3 cellular contexts compared by ENCODE assay signal in the genomic region with DNA sequence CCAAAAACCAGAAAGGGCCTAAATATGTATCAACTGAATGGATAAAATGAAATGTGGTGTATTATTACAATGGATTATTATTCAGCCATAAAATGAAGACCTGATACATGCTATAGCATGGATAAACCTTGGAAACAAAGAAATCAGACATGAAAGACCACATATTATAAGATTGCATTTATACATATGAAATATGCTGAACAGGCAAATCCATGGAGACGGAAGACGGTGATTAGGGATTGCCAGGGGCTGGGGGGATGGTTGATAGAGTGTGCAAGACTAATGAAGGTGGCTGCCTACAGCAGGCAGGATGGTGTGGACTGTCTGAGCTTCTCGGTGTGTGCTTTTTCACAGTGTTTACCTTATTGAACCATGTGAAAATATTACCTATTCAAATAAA.
TF ChIP-seq lines count a peak whose summit lies in the region.

No MANE protein-coding gene starts in this region.

TF ChIP-seq in A549, 52 proteins besides CTCF, POLR2A, EP300 and RAD21:
- TF ChIP-seq MAFK (IDR thresholded peaks at IDR 0.05; ENCODE audit: partially characterized antibody): peak; percentile 83
- TF ChIP-seq NPAS2 (CRISPR knock-in tag; IDR thresholded peaks at IDR 0.05; ENCODE audit: borderline replicate concordance): no peak

TF ChIP-seq in HCT116, 20 proteins besides CTCF, POLR2A, EP300 and RAD21:
- TF ChIP-seq, protein P1, sequence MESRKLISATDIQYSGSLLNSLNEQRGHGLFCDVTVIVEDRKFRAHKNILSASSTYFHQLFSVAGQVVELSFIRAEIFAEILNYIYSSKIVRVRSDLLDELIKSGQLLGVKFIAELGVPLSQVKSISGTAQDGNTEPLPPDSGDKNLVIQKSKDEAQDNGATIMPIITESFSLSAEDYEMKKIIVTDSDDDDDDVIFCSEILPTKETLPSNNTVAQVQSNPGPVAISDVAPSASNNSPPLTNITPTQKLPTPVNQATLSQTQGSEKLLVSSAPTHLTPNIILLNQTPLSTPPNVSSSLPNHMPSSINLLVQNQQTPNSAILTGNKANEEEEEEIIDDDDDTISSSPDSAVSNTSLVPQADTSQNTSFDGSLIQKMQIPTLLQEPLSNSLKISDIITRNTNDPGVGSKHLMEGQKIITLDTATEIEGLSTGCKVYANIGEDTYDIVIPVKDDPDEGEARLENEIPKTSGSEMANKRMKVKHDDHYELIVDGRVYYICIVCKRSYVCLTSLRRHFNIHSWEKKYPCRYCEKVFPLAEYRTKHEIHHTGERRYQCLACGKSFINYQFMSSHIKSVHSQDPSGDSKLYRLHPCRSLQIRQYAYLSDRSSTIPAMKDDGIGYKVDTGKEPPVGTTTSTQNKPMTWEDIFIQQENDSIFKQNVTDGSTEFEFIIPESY (IDR thresholded peaks at IDR 0.05; ENCODE audit: extremely low read depth, insufficient replicate concordance, low read length): no peak
- no peak for TF ChIP-seq SP1 (IDR thresholded peaks at IDR 0.05; ENCODE audit: low read depth)
- TF ChIP-seq YY1 (IDR thresholded peaks at IDR 0.05; ENCODE audit: extremely low read depth, insufficient replicate concordance, low read depth, low read length): no peak
- no peak for TF ChIP-seq CBX3 (IDR thresholded peaks at IDR 0.05; ENCODE audit: low read depth)
- no peak for TF ChIP-seq REST (IDR thresholded peaks at IDR 0.05; ENCODE audit: low read depth)
- no peak for TF ChIP-seq EGR1 (IDR thresholded peaks at IDR 0.05; ENCODE audit: low read depth)
- TF ChIP-seq TCF7L2 (IDR thresholded peaks at IDR 0.05; ENCODE audit: borderline replicate concordance, extremely low read depth, insufficient read depth, insufficient read length): no peak
- TF ChIP-seq EZH2phosphoT487 (IDR thresholded peaks at IDR 0.05; ENCODE audit: borderline replicate concordance): no peak
- TF ChIP-seq MAX (IDR thresholded peaks at IDR 0.05): no peak
- no peak for TF ChIP-seq SRF (IDR thresholded peaks at IDR 0.05; ENCODE audit: low read depth)
- no peak for TF ChIP-seq ELF1 (IDR thresholded peaks at IDR 0.05; ENCODE audit: borderline replicate concordance, low read depth)
- no peak for TF ChIP-seq ZFX (IDR thresholded peaks at IDR 0.05)
- no peak for TF ChIP-seq ZNF274 (IDR thresholded peaks at IDR 0.05; ENCODE audit: low read depth, low read length)
- TF ChIP-seq FOSL1 (IDR thresholded peaks at IDR 0.05; ENCODE audit: low read depth): no peak
- no peak for TF ChIP-seq JUND (IDR thresholded peaks at IDR 0.05)
- TF ChIP-seq SIN3A (IDR thresholded peaks at IDR 0.05; ENCODE audit: low read depth): no peak
- TF ChIP-seq EZH2 (IDR thresholded peaks at IDR 0.05): no peak
- TF ChIP-seq ATF3 (IDR thresholded peaks at IDR 0.05): no peak

TF ChIP-seq in K562, 482 proteins besides CTCF, POLR2A, EP300 and RAD21:
- TF ChIP-seq MAFG (tag; conservative IDR thresholded peaks at IDR 0.05) (peak; percentile 61; the same call in 1 of the 2 replicates), TFAM (CRISPR knock-in tag; conservative IDR thresholded peaks at IDR 0.05) (no peak), ZNF316 (IDR thresholded peaks at IDR 0.05) (peak; percentile 89), MAFK (IDR thresholded peaks at IDR 0.05; ENCODE audit: low read length) (peak; percentile 45), ZNF121 (CRISPR knock-in tag; conservative IDR thresholded peaks at IDR 0.05) (no peak), C11orf30 (IDR thresholded peaks at IDR 0.05; ENCODE audit: low read depth) (peak; percentile 83), MAFF (IDR thresholded peaks at IDR 0.05; ENCODE audit: low read length) (peak; percentile 41; the same call in 1 of the 2 replicates)
- TF ChIP-seq, protein P2, sequence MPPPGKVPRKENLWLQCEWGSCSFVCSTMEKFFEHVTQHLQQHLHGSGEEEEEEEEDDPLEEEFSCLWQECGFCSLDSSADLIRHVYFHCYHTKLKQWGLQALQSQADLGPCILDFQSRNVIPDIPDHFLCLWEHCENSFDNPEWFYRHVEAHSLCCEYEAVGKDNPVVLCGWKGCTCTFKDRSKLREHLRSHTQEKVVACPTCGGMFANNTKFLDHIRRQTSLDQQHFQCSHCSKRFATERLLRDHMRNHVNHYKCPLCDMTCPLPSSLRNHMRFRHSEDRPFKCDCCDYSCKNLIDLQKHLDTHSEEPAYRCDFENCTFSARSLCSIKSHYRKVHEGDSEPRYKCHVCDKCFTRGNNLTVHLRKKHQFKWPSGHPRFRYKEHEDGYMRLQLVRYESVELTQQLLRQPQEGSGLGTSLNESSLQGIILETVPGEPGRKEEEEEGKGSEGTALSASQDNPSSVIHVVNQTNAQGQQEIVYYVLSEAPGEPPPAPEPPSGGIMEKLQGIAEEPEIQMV (tag; conservative IDR thresholded peaks at IDR 0.05; ENCODE audit: low read depth): no peak
